ENCODE assay signal across 8 cellular contexts in genomic region chr22:50305658-50306566, GRCh38. TPM values are rescaled to one million over a fixed set of nuclear protein-coding genes. Genes with fewer than 3 reads are reported as not detected.
A peak's percentile ranks its signal among the peaks of the same experiment; 100 is the strongest.
DNase-seq lines count a peak whose midpoint lies in the region; ATAC-seq and TF ChIP-seq lines count a peak whose summit lies in the region.

No MANE protein-coding gene starts in this region.

- POLR2A ChIA-PET in Caco-2 (lab: Charles Lee), result interaction anchor here (2.6 kb wide), 1 partner anchor 12 kb away, joined by 25 read pairs; no protein-coding TSS in a partner anchor

- peaks cover 39% of the 10 kb centered on the region for H3K4me1 ChIP-seq in Caco-2
- H3K4me1 ChIP-seq in H9 (ENCODE audit: insufficient read depth, low read length), result no peaks in the 10 kb centered on the region; the same call in 1 of the 2 replicates
- peaks cover 0 to 80% of the 10 kb centered on the region in 2 donors for H3K4me1 ChIP-seq in right atrium auricular region

- peaks cover 6% of the 10 kb centered on the region for H3K36me3 Mint-ChIP-seq in Caco-2 (ENCODE audit: insufficient read depth, unreplicated experiment)
- no peaks in the 10 kb centered on the region; a peak in 1 of 7 replicates for H3K36me3 Mint-ChIP-seq in H9 (ENCODE audit: insufficient read depth in 1 of 3, low read depth in 3 of 3)

- peaks cover 2% of the 10 kb centered on the region for H3K36me3 ChIP-seq in Caco-2 (ENCODE audit: control insufficient read depth, insufficient read depth, low read length)
- no peaks in the 10 kb centered on the region for H3K36me3 ChIP-seq in right atrium auricular region

- TF ChIP-seq CTCF in Caco-2 (IDR thresholded peaks at IDR 0.05; ENCODE audit: insufficient read depth in 1 of 2, low read depth in 1 of 2, low read length in 1 of 2, severe bottlenecking in 1 of 2, unreplicated experiment in 1 of 2) (no peak), H9 (conservative IDR thresholded peaks at IDR 0.05) (no peak), astrocyte of the cerebellum (IDR thresholded peaks at IDR 0.05; ENCODE audit: low read depth, low read length, missing control alignments) (no peak), right atrium auricular region (IDR thresholded peaks at IDR 0.05) (no peak)

- H3T11ph ChIP-seq in H9 (ENCODE audit: low read length), result no peak overlapping the region

- peaks cover 13% of the 10 kb centered on the region for H3K4me1 Mint-ChIP-seq in Caco-2 (ENCODE audit: low read depth, unreplicated experiment)
- peaks cover 20 to 32% of the 10 kb centered on the region in 2 experiments for H3K4me1 Mint-ChIP-seq in H9

- H3K27me3 Mint-ChIP-seq in Caco-2 (ENCODE audit: insufficient read depth, unreplicated experiment), result no peaks in the 10 kb centered on the region
- H3K27me3 Mint-ChIP-seq in H9 (ENCODE audit: low read depth), result peaks cover 4% of the 10 kb centered on the region

- peak overlapping the region; percentile 53 for H3K27ac Mint-ChIP-seq in Caco-2 (ENCODE audit: unreplicated experiment)
- H3K27ac Mint-ChIP-seq in H9, result peak overlapping the region in 2 of 3 experiments; percentile 52 to 93; a peak in 4 of 7 replicates

- H3K9me3 ChIP-seq in Caco-2 (no peaks in the 10 kb centered on the region), H9 (ENCODE audit: control insufficient read depth, low read depth, low read length) (no peaks in the 10 kb centered on the region), right atrium auricular region (no peaks in the 10 kb centered on the region)

- peak overlapping the region; percentile 4 for H3K4me2 ChIP-seq in H9 (ENCODE audit: insufficient read depth, insufficient read length, low read length)

- intact Hi-C loops in Caco-2 (cut with micrococcal nuclease; ENCODE audit: unreplicated experiment), result no loop called here

- CTCF ChIA-PET in Caco-2 (lab: Charles Lee), result interaction anchor here (0.6 to 1.5 kb wide), 4 partner anchors 12 to 396 kb away, joined by 3 to 6 read pairs (median 4); no protein-coding TSS in a partner anchor

- H2BK12ac ChIP-seq in H9 (ENCODE audit: insufficient read length, low read depth, low read length), result no peak overlapping the region

- H4K20me1 ChIP-seq in H9 (ENCODE audit: control insufficient read depth, insufficient read depth, insufficient read length), result no peaks in the 10 kb centered on the region

- H2AFZ ChIP-seq in H9 (ENCODE audit: low read length), result no peak overlapping the region

- H3K4me3 Mint-ChIP-seq in Caco-2 (ENCODE audit: unreplicated experiment), result peak overlapping the region; percentile 71
- H3K4me3 Mint-ChIP-seq in H9, result peak overlapping the region; percentile 69 to 83

- ATAC-seq in HG02870 (IDR thresholded peaks at IDR 0.05; ENCODE audit: unreplicated experiment), result no peak
- no peak for ATAC-seq in HG02642 (IDR thresholded peaks at IDR 0.05; ENCODE audit: poor library complexity, unreplicated experiment)

- H4K5ac ChIP-seq in H9 (ENCODE audit: insufficient read length, low read depth, low read length), result no peak overlapping the region

- H3K23me2 ChIP-seq in H9 (ENCODE audit: insufficient read length, low read depth, low read length, poor library complexity, severe bottlenecking), result peaks cover 5% of the 10 kb centered on the region

- H3K9ac ChIP-seq in H9 (ENCODE audit: extremely low read depth, insufficient read length, low read length), result no peak overlapping the region

- no peak overlapping the region for H2AK5ac ChIP-seq in H9 (ENCODE audit: insufficient read length, low read length)

- no peaks in the 10 kb centered on the region for H3K79me2 ChIP-seq in H9 (ENCODE audit: insufficient read depth, low read length)

- no peaks in the 10 kb centered on the region for H3K9me3 Mint-ChIP-seq in Caco-2 (ENCODE audit: unreplicated experiment)
- H3K9me3 Mint-ChIP-seq in H9, result no peaks in the 10 kb centered on the region

- H2BK20ac ChIP-seq in H9 (ENCODE audit: low read depth, low read length, poor library complexity, severe bottlenecking), result no peak overlapping the region

- no CpG with 5 or more reads among the region's 26 CpGs for WGBS in H9 (ENCODE audit: extremely low coverage, insufficient read length, low lambda C conversion rate)

- H3K27ac ChIP-seq in H9 (ENCODE audit: insufficient read length, low read depth, low read length) (no peak overlapping the region), right atrium auricular region (peak overlapping the region; percentile 91 to 93)

- H3K27me3 ChIP-seq in Caco-2 (replicated peaks; ENCODE audit: control insufficient read depth, insufficient read depth, low read length) (no peaks in the 10 kb centered on the region), H9 (ENCODE audit: insufficient read depth, low read length) (no peaks in the 10 kb centered on the region), right atrium auricular region (no peaks in the 10 kb centered on the region)

- H2BK120ac ChIP-seq in H9 (ENCODE audit: low read depth, low read length, poor library complexity, severe bottlenecking), result no peak overlapping the region

- no peak overlapping the region for H2BK5ac ChIP-seq in H9 (ENCODE audit: insufficient read length, low read length)

- no peak overlapping the region for H3K18ac ChIP-seq in H9 (ENCODE audit: insufficient read length, low read depth, low read length)

- H3K4me3 ChIP-seq in Caco-2 (ENCODE audit: low read depth, low read length), result peak overlapping the region; percentile 49
- peak overlapping the region; percentile 93 for H3K4me3 ChIP-seq in astrocyte of the cerebellum (ENCODE audit: low read depth, low read length)
- peak overlapping the region; percentile 87 to 91 for H3K4me3 ChIP-seq in right atrium auricular region

- H3K56ac ChIP-seq in H9 (ENCODE audit: insufficient read length, low read depth, low read length), result no peak overlapping the region

- DNase-seq in Caco-2 (no peak), H9 (no peak), NCI-H69 (lab: John Stamatoyannopoulos, UW) (peak; percentile 96), astrocyte of the cerebellum (ENCODE audit: low read depth) (peak; percentile 56), right atrium auricular region (ENCODE audit: low spot score) (peak; percentile 88), pulmonary artery endothelial cell (ENCODE audit: low read depth, low spot score) (peak; percentile 79)

- H2BK15ac ChIP-seq in H9 (ENCODE audit: low read depth, low read length), result no peak overlapping the region

- no peak overlapping the region for H4K91ac ChIP-seq in H9 (ENCODE audit: insufficient read length, low read depth, low read length)

- in situ Hi-C loops in astrocyte of the cerebellum (cut with HindIII; ENCODE audit: low sequenced_read_pairs), result no loop called here

- H3K79me1 ChIP-seq in H9 (ENCODE audit: insufficient read depth, low read depth, low read length, poor library complexity, severe bottlenecking), result no peaks in the 10 kb centered on the region

- no peak overlapping the region for H3K4ac ChIP-seq in H9 (ENCODE audit: low read depth, low read length)

- no peak overlapping the region for H4K8ac ChIP-seq in H9 (replicated peaks; ENCODE audit: insufficient read length, low read depth, low read length)

- H3K14ac ChIP-seq in H9 (ENCODE audit: insufficient read depth, low read length), result no peak overlapping the region; the same call in 1 of the 2 replicates

- TSS peak; percentile 20 for BruUV-seq in Caco-2 (replicated peaks; lab: Mats Ljungman, UMichigan)

- no peak overlapping the region for H3K23ac ChIP-seq in H9 (ENCODE audit: insufficient read length, low read depth, low read length)

RNA-seq across cellular contexts. Expression of gene PLXNB2, which starts 1.5 kb away (rescaled TPM):
- total RNA-seq in Caco-2 (2022), result 260 and 262 TPM in 2 replicates
- 84.4 and 87.6 TPM in 2 replicates for total RNA-seq in H9 (2021)
- total RNA-seq in right atrium auricular region, result 10 to 100 TPM; 60.3 to 92.8 TPM
- 55.5 and 65.2 TPM in 2 replicates for total RNA-seq in pulmonary artery endothelial cell

RNA-seq across cellular contexts. Expression of gene DENND6B, which starts 20.9 kb away (rescaled TPM):
- total RNA-seq in Caco-2 (2022) (3.4 and 5.5 TPM in 2 replicates), H9 (2021) (1.0 and 1.5 TPM in 2 replicates), right atrium auricular region (1 to 10 TPM in 1 of 2 donors, under 1 TPM in 1; 0.85 to 1.0 TPM), pulmonary artery endothelial cell (1.1 and 1.3 TPM in 2 replicates)

RNA-seq across cellular contexts. Expression of gene MAPK11, which starts 35.7 kb away (rescaled TPM):
- total RNA-seq in Caco-2 (2022) (1.3 and 1.4 TPM in 2 replicates), H9 (2021) (1.5 and 2.1 TPM in 2 replicates), right atrium auricular region (1 to 10 TPM; 3.7 to 4.0 TPM), pulmonary artery endothelial cell (16.3 and 23.3 TPM in 2 replicates)

RNA-seq across cellular contexts. Expression of gene PPP6R2, which starts 37.2 kb away (rescaled TPM):
- total RNA-seq in Caco-2 (2022) (55.5 and 60.7 TPM in 2 replicates), H9 (2021) (41.2 and 42.6 TPM in 2 replicates), right atrium auricular region (10 to 100 TPM; 45.2 to 54.8 TPM), pulmonary artery endothelial cell (62.3 and 72.9 TPM in 2 replicates)

RNA-seq across cellular contexts. Expression of gene MAPK12, which starts 44.4 kb away (rescaled TPM):
- total RNA-seq in Caco-2 (2022), result 35.6 and 37.4 TPM in 2 replicates
- 31.3 and 32.3 TPM in 2 replicates for total RNA-seq in H9 (2021)
- total RNA-seq in right atrium auricular region, result 10 to 100 TPM in 1 of 2 donors, 1 to 10 TPM in 1; 5.0 to 13.0 TPM
- total RNA-seq in pulmonary artery endothelial cell, result 54.2 TPM in 2 replicates

Comparison
In these comparisons a context has a peak if more than half of its experiments do, and no peak if none do; other contexts are left out.
1. DNase-seq: peak in NCI-H69 (single experiment), astrocyte of the cerebellum (single experiment), right atrium auricular region (single experiment) and pulmonary artery endothelial cell (single experiment); none in Caco-2 (0 of 2) and H9 (single experiment).
2. Peak in every context shown above with its lines, with median percentiles within 50 percentile points of each other: H3K4me3 ChIP-seq.